ENCODE assay signal across 1 cellular context in genomic region chr4:56147371-56147770, GRCh38.
TF ChIP-seq lines count a peak whose summit lies in the region.

No MANE protein-coding gene starts in this region.

TF ChIP-seq in HepG2, 621 proteins besides CTCF, POLR2A, EP300 and RAD21 (continued from another document):
- TF ChIP-seq AKNA (CRISPR knock-in tag; IDR thresholded peaks at IDR 0.05; ENCODE audit: borderline replicate concordance) (no peak), GLI4 (CRISPR knock-in tag; IDR thresholded peaks at IDR 0.05; ENCODE audit: borderline replicate concordance) (no peak), MAFK (conservative IDR thresholded peaks at IDR 0.05 in 1 of 2, IDR thresholded peaks at IDR 0.05 in 1 of 2; ENCODE audit: low read length in 2 of 2) (peak; percentile 84 to 85), HDAC6 (IDR thresholded peaks at IDR 0.05; ENCODE audit: low read depth, low read length) (no peak), MAFF (IDR thresholded peaks at IDR 0.05; ENCODE audit: low read depth, low read length) (peak; percentile 71), ZFP41 (CRISPR knock-in tag; IDR thresholded peaks at IDR 0.05; ENCODE audit: borderline replicate concordance) (no peak), ESRRA (CRISPR knock-in tag; IDR thresholded peaks at IDR 0.05; ENCODE audit: low read depth) (no peak), KLF6 (CRISPR knock-in tag; IDR thresholded peaks at IDR 0.05) (no peak), MLXIP (CRISPR knock-in tag; IDR thresholded peaks at IDR 0.05; ENCODE audit: borderline replicate concordance) (no peak), ATF1 (CRISPR knock-in tag; IDR thresholded peaks at IDR 0.05) (no peak), ZNF30 (CRISPR knock-in tag; IDR thresholded peaks at IDR 0.05) (no peak), NFE2L2 (IDR thresholded peaks at IDR 0.05; ENCODE audit: low read length) (peak; percentile 91)
- TF ChIP-seq, protein P1, sequence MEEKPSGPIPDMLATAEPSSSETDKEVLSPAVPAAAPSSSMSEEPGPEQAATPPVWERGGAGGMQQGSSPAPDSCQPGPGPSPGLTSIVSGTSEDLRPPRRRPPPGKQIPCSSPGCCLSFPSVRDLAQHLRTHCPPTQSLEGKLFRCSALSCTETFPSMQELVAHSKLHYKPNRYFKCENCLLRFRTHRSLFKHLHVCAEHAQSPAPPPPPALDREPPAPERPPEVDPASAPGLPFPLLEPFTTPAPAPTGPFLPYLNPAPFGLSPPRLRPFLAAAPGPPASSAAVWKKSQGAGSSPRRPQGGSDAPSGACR (CRISPR knock-in tag; IDR thresholded peaks at IDR 0.05), result no peak
- TF ChIP-seq, protein P2, sequence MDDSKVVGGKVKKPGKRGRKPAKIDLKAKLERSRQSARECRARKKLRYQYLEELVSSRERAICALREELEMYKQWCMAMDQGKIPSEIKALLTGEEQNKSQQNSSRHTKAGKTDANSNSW (CRISPR knock-in tag; IDR thresholded peaks at IDR 0.05; ENCODE audit: borderline replicate concordance), result no peak
